Comparison of ENCODE assay signal across 20 cellular contexts in genomic region chr13:107817652-107818287, GRCh38.
"Had no signal": no experiment of that assay in that cellular context is flagged by ENCODE, and none has a peak within 500 bp of the region (broad histone marks: within the 10 kb centered on the region; RNA-seq: fewer than 3 reads in every experiment).

No MANE protein-coding gene starts in this region.

- H3K27me3 ChIP-seq: gastroesophageal sphincter, right atrium auricular region, suprapubic skin, vagina had no signal

- DNase-seq: activated CD4-positive, alpha-beta T cell treated with anti-CD3 and anti-CD28 coated beads for 1 hour; activated CD4-positive, alpha-beta T cell treated with anti-CD3 and anti-CD28 coated beads, Interleukin-2, amount 50 U/mL, for 48 hours; activated T-cell treated with anti-CD3 and anti-CD28 coated beads for 4 hours; cerebellar nuclear complex; effector CD8-positive, alpha-beta T cell; left ventricle myocardium inferior; mammary epithelial cell; small intestine; stimulated activated CD4-positive, alpha-beta T cell treated with anti-CD3 and anti-CD28 coated beads, Interleukin-4, amount 100 ng/mL, for 1 hour; stimulated activated naive CD8-positive, alpha-beta T cell treated with anti-CD3 and anti-CD28 coated beads, Interleukin-15, amount 100 ng/mL, for 72 hours; T-helper 17 cell; trophoblast cell had no signal

- H3K27ac ChIP-seq: gastroesophageal sphincter, left ventricle myocardium inferior, right atrium auricular region, suprapubic skin, vagina, VCaP had no signal

- H3K4me3 Mint-ChIP-seq: activated naive CD8-positive, alpha-beta T cell; stimulated activated naive CD8-positive, alpha-beta T cell treated with anti-CD3 and anti-CD28 coated beads, Interleukin-15, amount 100 ng/mL, for 72 hours; T-helper 17 cell had no signal

- H3K36me3 Mint-ChIP-seq: activated naive CD8-positive, alpha-beta T cell had no signal

- H3K9me3 ChIP-seq: gastroesophageal sphincter, left ventricle myocardium inferior, right atrium auricular region, suprapubic skin, vagina had no signal

- ATAC-seq: esophagus mucosa; gastroesophageal sphincter; stimulated activated naive CD8-positive, alpha-beta T cell treated with anti-CD3 and anti-CD28 coated beads, Interleukin-15, amount 100 ng/mL, for 72 hours; T-helper 17 cell had no signal

- H3K27me3 Mint-ChIP-seq: activated naive CD8-positive, alpha-beta T cell; progenitor cell of endocrine pancreas; stimulated activated naive CD8-positive, alpha-beta T cell treated with anti-CD3 and anti-CD28 coated beads, Interleukin-15, amount 100 ng/mL, for 72 hours; T-helper 17 cell had no signal

- H3K4me1 Mint-ChIP-seq: stimulated activated naive CD8-positive, alpha-beta T cell treated with anti-CD3 and anti-CD28 coated beads, Interleukin-15, amount 100 ng/mL, for 72 hours; T-helper 17 cell had no signal

- H3K9me3 Mint-ChIP-seq: stimulated activated naive CD8-positive, alpha-beta T cell treated with anti-CD3 and anti-CD28 coated beads, Interleukin-15, amount 100 ng/mL, for 72 hours had no signal

- H3K27ac Mint-ChIP-seq: activated naive CD8-positive, alpha-beta T cell; progenitor cell of endocrine pancreas; stimulated activated naive CD8-positive, alpha-beta T cell treated with anti-CD3 and anti-CD28 coated beads, Interleukin-15, amount 100 ng/mL, for 72 hours; T-helper 17 cell had no signal

- H3K4me3 ChIP-seq: gastroesophageal sphincter, left ventricle myocardium inferior, right atrium auricular region, suprapubic skin, vagina had no signal

- H3K36me3 ChIP-seq: gastroesophageal sphincter, left ventricle myocardium inferior, right atrium auricular region, suprapubic skin, vagina had no signal

- H3K4me1 ChIP-seq: gastroesophageal sphincter, left ventricle myocardium inferior, right atrium auricular region, suprapubic skin, vagina had no signal
